In the genomic region with DNA sequence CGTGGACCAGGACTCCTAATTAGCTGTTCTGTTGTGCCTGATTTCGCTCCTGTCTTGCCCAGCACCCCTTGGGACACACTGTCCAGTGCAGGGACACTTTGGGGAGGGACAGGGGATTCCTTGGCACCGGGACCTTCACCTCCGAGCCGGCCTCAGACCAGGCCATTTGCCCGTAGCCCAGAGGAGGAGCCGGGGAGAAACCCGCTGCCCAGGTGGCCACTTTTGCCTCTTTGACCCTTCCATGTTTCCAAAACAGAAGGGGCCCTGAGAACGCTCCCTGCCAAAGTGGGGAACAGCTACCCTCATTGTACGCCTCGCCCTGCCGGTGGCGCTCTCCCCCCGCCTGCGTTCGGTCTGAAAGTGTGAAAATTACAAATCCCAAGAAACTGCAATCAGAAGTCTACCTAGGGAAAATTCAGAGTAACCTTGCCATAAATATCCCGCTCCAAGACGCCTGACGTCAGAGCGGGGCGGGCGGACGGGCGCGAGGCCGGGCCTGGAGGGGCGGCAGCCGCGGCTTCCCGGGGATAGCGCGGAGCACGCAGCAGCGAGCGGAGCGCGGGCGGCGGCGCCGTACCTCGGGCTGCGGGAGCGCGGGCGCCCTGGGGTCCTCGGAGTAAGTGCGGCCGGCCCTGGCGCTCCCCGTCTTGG, we compare ENCODE assay signal across 8 cellular contexts. TPM values are rescaled to one million over a fixed set of nuclear protein-coding genes. Genes with fewer than 3 reads are reported as not detected.
DNase-seq lines count a peak whose midpoint lies in the region; ATAC-seq and TF ChIP-seq lines count a peak whose summit lies in the region.

TSS of gene DAAM2 (plus strand) at position 527 of the 651 bp plus-strand sequence. CDS start 63,927 bp downstream, outside the sequence.

- TF ChIP-seq RAD21 in neural cell (conservative IDR thresholded peaks at IDR 0.05): peak; percentile 39

- ATAC-seq in GM18867 (IDR thresholded peaks at IDR 0.05; ENCODE audit: unreplicated experiment) (no peak), GM18505 (IDR thresholded peaks at IDR 0.05; ENCODE audit: unreplicated experiment) (no peak)

- H3K9me2 ChIP-seq in neural cell (ENCODE audit: insufficient read depth, low read length): no peaks in the 10 kb centered on the region

- H3K4me1 ChIP-seq in Peyer's patch: peaks cover 0 to 7% (median 0%) of the 10 kb centered on the region in 4 donors

- H3K27ac ChIP-seq in Peyer's patch (peak within 1 kb of the TSS; percentile 64 to 87 (median 74)), neural cell (ENCODE audit: low read length) (no peak within 1 kb of the TSS)

- no peaks in the 10 kb centered on the region for H3F3A ChIP-seq in neural cell (ENCODE audit: insufficient read depth, low read length, poor library complexity, severe bottlenecking)

- H3K36me3 ChIP-seq in Peyer's patch (no peaks in the 10 kb centered on the region), neural cell (ENCODE audit: insufficient read depth, low read length) (no peaks in the 10 kb centered on the region)

- TF ChIP-seq CTCF in Peyer's patch (IDR thresholded peaks at IDR 0.05) (no peak), fibroblast of villous mesenchyme (IDR thresholded peaks at IDR 0.05; ENCODE audit: insufficient read depth, low read depth, low read length) (peak; percentile 5), neural cell (IDR thresholded peaks at IDR 0.05; ENCODE audit: poor library complexity, severe bottlenecking) (peak; percentile 46)

- no peak for TF ChIP-seq EP300 in neural cell (conservative IDR thresholded peaks at IDR 0.05; ENCODE audit: poor library complexity, severe bottlenecking)

- H3K4me2 ChIP-seq in neural cell (ENCODE audit: low read length): peak within 1 kb of the TSS; percentile 6

- H3K9ac ChIP-seq in neural cell (ENCODE audit: low read length): peak within 1 kb of the TSS; percentile 39

- H3K79me2 ChIP-seq in neural cell (replicated peaks; ENCODE audit: insufficient read depth, low read length): no peaks in the 10 kb centered on the region

- H4K20me1 ChIP-seq in neural cell (ENCODE audit: insufficient read depth): no peaks in the 10 kb centered on the region

- TF ChIP-seq POLR2A in Peyer's patch (IDR thresholded peaks at IDR 0.05) (no peak), GM18505 (IDR thresholded peaks at IDR 0.05; ENCODE audit: borderline replicate concordance, extremely low read depth, insufficient read depth, insufficient read length) (no peak)

- no peaks in the 10 kb centered on the region for H3K9me3 ChIP-seq in Peyer's patch
- H3K9me3 ChIP-seq in neural cell (ENCODE audit: low read length): no peaks in the 10 kb centered on the region

- H3K27me3 ChIP-seq in Peyer's patch (no peaks in the 10 kb centered on the region), neural cell (ENCODE audit: insufficient read depth, low read depth, low read length) (peaks cover 24% of the 10 kb centered on the region)

- H3K4me3 ChIP-seq in Peyer's patch (peak within 1 kb of the TSS; percentile 35 to 58 (median 48)), fibroblast of villous mesenchyme (ENCODE audit: low read depth, low read length) (peak within 1 kb of the TSS; percentile 56), neural cell (ENCODE audit: low read length) (peak within 1 kb of the TSS; percentile 65)

- DNase-seq in DMS53 (lab: John Stamatoyannopoulos, UW) (peak; percentile 62), Peyer's patch (peak in 2 of 3 donors; percentile 55 to 58), fibroblast of villous mesenchyme (ENCODE audit: low read depth) (peak; percentile 36), foreskin melanocyte (no peak)
- no peak for DNase-seq in activated CD8-positive, alpha-beta memory T cell treated with anti-CD3 and anti-CD28 coated beads for 24 hours

- H2AFZ ChIP-seq in neural cell (ENCODE audit: low read depth, low read length): no peak within 1 kb of the TSS

TF ChIP-seq in neural cell, 6 proteins besides CTCF, POLR2A, EP300 and RAD21:
- TF ChIP-seq EZH2 (IDR thresholded peaks at IDR 0.05; ENCODE audit: borderline replicate concordance, insufficient read depth, low read length, poor library complexity, severe bottlenecking): no peak
- TF ChIP-seq MXI1 (conservative IDR thresholded peaks at IDR 0.05; ENCODE audit: poor library complexity, severe bottlenecking): peak; percentile 28
- TF ChIP-seq, protein P1, sequence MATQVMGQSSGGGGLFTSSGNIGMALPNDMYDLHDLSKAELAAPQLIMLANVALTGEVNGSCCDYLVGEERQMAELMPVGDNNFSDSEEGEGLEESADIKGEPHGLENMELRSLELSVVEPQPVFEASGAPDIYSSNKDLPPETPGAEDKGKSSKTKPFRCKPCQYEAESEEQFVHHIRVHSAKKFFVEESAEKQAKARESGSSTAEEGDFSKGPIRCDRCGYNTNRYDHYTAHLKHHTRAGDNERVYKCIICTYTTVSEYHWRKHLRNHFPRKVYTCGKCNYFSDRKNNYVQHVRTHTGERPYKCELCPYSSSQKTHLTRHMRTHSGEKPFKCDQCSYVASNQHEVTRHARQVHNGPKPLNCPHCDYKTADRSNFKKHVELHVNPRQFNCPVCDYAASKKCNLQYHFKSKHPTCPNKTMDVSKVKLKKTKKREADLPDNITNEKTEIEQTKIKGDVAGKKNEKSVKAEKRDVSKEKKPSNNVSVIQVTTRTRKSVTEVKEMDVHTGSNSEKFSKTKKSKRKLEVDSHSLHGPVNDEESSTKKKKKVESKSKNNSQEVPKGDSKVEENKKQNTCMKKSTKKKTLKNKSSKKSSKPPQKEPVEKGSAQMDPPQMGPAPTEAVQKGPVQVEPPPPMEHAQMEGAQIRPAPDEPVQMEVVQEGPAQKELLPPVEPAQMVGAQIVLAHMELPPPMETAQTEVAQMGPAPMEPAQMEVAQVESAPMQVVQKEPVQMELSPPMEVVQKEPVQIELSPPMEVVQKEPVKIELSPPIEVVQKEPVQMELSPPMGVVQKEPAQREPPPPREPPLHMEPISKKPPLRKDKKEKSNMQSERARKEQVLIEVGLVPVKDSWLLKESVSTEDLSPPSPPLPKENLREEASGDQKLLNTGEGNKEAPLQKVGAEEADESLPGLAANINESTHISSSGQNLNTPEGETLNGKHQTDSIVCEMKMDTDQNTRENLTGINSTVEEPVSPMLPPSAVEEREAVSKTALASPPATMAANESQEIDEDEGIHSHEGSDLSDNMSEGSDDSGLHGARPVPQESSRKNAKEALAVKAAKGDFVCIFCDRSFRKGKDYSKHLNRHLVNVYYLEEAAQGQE (IDR thresholded peaks at IDR 0.05; ENCODE audit: borderline replicate concordance): no peak
- TF ChIP-seq SMC3 (conservative IDR thresholded peaks at IDR 0.05; ENCODE audit: poor library complexity): peak; percentile 35
- no peak for TF ChIP-seq POLR2AphosphoS5 (IDR thresholded peaks at IDR 0.05)
- no peak for TF ChIP-seq TAF1 (IDR thresholded peaks at IDR 0.05; ENCODE audit: low read depth)

RNA-seq across cellular contexts. Expression of gene DAAM2, which starts in this region (rescaled TPM):
- 100 to 1,000 TPM in 1 of 4 donors, 10 to 100 TPM in 2, 1 to 10 TPM in 1; 8.8 to 178 (median 22.5) TPM for total RNA-seq in Peyer's patch
- total RNA-seq in fibroblast of villous mesenchyme: 13.8 and 16.1 TPM in 2 replicates
- 0.62 and 1.2 TPM in 2 replicates for polyA plus RNA-seq in neural cell
- 1.2 and 1.4 TPM in 2 replicates for polyA minus RNA-seq in neural cell

Comparison
In these comparisons a context has a peak if more than half of its experiments do, and no peak if none do; other contexts are left out.
1. DNase-seq: peak in DMS53 (single experiment), Peyer's patch (2 of 3) and fibroblast of villous mesenchyme (single experiment); none in activated CD8-positive, alpha-beta memory T cell treated with anti-CD3 and anti-CD28 coated beads for 24 hours (single experiment) and foreskin melanocyte (single experiment).
2. CTCF ChIP-seq: peak in fibroblast of villous mesenchyme (single experiment) and neural cell (single experiment); none in Peyer's patch (0 of 6).
3. Peak in every context shown above with its lines, with median percentiles within 50 percentile points of each other: H3K4me3 ChIP-seq.